In the genomic region with DNA sequence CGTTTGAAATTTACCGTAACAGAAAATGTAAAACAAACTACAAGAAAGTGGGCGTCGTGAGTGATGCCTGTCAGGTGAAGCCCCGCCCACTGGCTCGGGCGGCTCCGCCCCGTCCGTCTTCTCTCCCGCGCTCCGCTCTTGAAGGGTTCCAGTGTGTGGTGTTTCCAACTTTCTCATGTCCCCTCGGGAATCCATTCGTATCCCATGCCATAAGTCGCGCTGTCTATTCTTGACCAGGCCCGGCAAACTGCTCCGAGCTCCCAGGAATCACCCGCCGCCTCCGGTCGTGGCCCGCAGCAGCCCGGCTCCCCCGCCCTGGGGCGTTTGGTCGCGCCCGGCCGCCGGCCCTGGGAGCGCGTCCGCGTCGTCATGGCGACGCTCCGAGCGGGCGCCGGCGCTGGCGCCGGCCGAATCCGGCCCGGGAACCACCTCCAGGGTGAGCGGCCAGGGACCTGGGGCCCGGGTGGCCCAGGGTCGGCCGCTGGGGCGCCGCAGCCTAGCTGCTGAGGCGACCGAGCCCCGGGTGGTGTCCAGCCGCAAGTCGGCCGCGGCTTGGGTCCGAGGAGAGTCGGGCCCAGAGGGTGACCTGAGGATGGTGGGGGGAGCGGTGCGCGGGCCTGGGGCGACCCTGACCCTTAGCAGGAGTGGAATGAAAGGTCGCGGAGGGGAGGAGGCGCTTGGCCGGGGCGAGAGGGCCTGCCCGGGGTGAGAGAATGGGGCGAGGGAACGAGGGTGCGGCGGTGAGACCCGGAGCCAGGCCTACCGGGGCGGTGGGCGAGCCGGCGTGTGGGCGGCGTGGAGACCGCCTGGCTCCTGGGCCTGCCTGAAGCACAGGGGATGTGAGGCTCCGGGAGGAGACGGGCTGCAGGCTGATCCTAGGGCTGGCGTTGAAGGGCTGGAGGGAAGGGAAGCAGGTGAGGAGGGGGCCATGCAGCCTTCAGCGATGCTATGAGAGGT, we compare ENCODE assay signal across 8 cellular contexts. TPM values are rescaled to one million over a fixed set of nuclear protein-coding genes. Genes with fewer than 3 reads are reported as not detected.
A peak's percentile ranks its signal among the peaks of the same experiment; 100 is the strongest.
DNase-seq lines count a peak whose midpoint lies in the region; ATAC-seq and TF ChIP-seq lines count a peak whose summit lies in the region.

A gene (plus strand): TSS at position 375 of the 957 bp plus-strand sequence. CDS start 1,683 bp downstream, outside the sequence.

- ATAC-seq in GM19372 (IDR thresholded peaks at IDR 0.05; ENCODE audit: low read depth, unreplicated experiment) (peak; percentile 89), GM21367 (IDR thresholded peaks at IDR 0.05; ENCODE audit: unreplicated experiment) (no peak)

- in situ Hi-C loops in astrocyte of the spinal cord (cut with HindIII; ENCODE audit: low sequenced_read_pairs) = no loop called here

- H3K9me3 ChIP-seq in BLaER1 treated with 17β-estradiol and CSF1 and Interleukin-3, amounts not matched to agents 10 nM and 100 nM (replicated peaks in 1 of 11) = peaks cover 9 to 30% (median 20%) of the 10 kb centered on the region in 11 experiments

- H3K27me3 ChIP-seq in BLaER1 treated with 17β-estradiol and CSF1 and Interleukin-3, amounts not matched to agents 10 nM and 100 nM = peaks cover 18 to 36% (median 30%) of the 10 kb centered on the region in 11 experiments

- H3K4me2 ChIP-seq in BLaER1 treated with 17β-estradiol and CSF1 and Interleukin-3, amounts not matched to agents 10 nM and 100 nM = peak within 1 kb of the TSS; percentile 48 to 84 (median 79)

- CTCF ChIA-PET in RWPE1 (lab: Yijun Ruan, JAX) = no interaction called here

- H3K36me3 ChIP-seq in BLaER1 treated with 17β-estradiol and CSF1 and Interleukin-3, amounts not matched to agents 10 nM and 100 nM = no peaks in the 10 kb centered on the region

- peak within 1 kb of the TSS; percentile 48 to 76 (median 71); a peak in 21 of 22 replicates for H3K9ac ChIP-seq in BLaER1 treated with 17β-estradiol and CSF1 and Interleukin-3, amounts not matched to agents 10 nM and 100 nM

- H3K27ac ChIP-seq in BLaER1 treated with 17β-estradiol and CSF1 and Interleukin-3, amounts not matched to agents 10 nM and 100 nM = peak within 1 kb of the TSS in 4 of 11 experiments; percentile 19 to 61 (median 58); a peak in 6 of 22 replicates
- no peak within 1 kb of the TSS for H3K27ac ChIP-seq in RWPE1

- POLR2A ChIA-PET in RWPE1 (lab: Yijun Ruan, JAX; ENCODE audit: low non-redundant PET) = interaction anchor here (0.7 kb wide), 1 partner anchor 458 kb away, joined by 3 read pairs; no protein-coding TSS in a partner anchor

- no peaks in the 10 kb centered on the region for H4K20me1 ChIP-seq in BLaER1 treated with 17β-estradiol and CSF1 and Interleukin-3, amounts not matched to agents 10 nM and 100 nM

- H3K4me3 ChIP-seq in BLaER1 treated with 17β-estradiol and CSF1 and Interleukin-3, amounts not matched to agents 10 nM and 100 nM = peak within 1 kb of the TSS; percentile 46 to 69 (median 58)
- H3K4me3 ChIP-seq in astrocyte of the spinal cord (ENCODE audit: low read depth, low read length) = peak within 1 kb of the TSS; percentile 45

- DNase-seq in HT1080 (ENCODE audit: low read depth) (peak; percentile 57), RWPE1 (ENCODE audit: low spot score) (peak; percentile 76), astrocyte of the spinal cord (ENCODE audit: low read depth, low spot score) (peak; percentile 68), hypothalamus (lab: John Stamatoyannopoulos, UW) (peak; percentile 2 to 82 (median 49)), putamen (ENCODE audit: low spot score) (peak; percentile 45)

- TF ChIP-seq CTCF in RWPE1 (conservative IDR thresholded peaks at IDR 0.05; ENCODE audit: low read depth) = no peak
- TF ChIP-seq CTCF in astrocyte of the spinal cord (IDR thresholded peaks at IDR 0.05; ENCODE audit: low read depth, low read length) = no peak

- peaks cover 0 to 10% (median 0%) of the 10 kb centered on the region in 10 experiments; a peak in 2 of 20 replicates for H3K4me1 ChIP-seq in BLaER1 treated with 17β-estradiol and CSF1 and Interleukin-3, amounts not matched to agents 10 nM and 100 nM

RNA-seq across cellular contexts. Expression of the gene that starts here (rescaled TPM):
- total RNA-seq in HT1080 (2014; rRNA removed; shearing (Covaris generic)) = not detected in 2 replicates
- not detected in 2 replicates for polyA plus RNA-seq in HT1080 (2015; cell fraction: cytosol; rRNA removed)
- not detected in 2 replicates for polyA plus RNA-seq in HT1080 (2015; cell fraction: nucleus; rRNA removed)

Comparison
In these comparisons a context has a peak if more than half of its experiments do, and no peak if none do; other contexts are left out.
1. Peak in DNase-seq in HT1080; RNA of the gene not detected or under 1 TPM.